ENCODE assay signal across 7 cellular contexts in genomic region chr9:16627967-16628366, GRCh38.
A peak's percentile ranks its signal among the peaks of the same experiment; 100 is the strongest.
DNase-seq lines count a peak whose midpoint lies in the region; ATAC-seq and TF ChIP-seq lines count a peak whose summit lies in the region.

No MANE protein-coding gene starts in this region.

- peak overlapping the region; percentile 81 for H3K9ac ChIP-seq in adipocyte (ENCODE audit: low read length)

- no peak for TF ChIP-seq POLR2A in suprapubic skin (IDR thresholded peaks at IDR 0.05)

- H2AFZ ChIP-seq in hepatocyte = no peak overlapping the region

- no peak for TF ChIP-seq EP300 in suprapubic skin (IDR thresholded peaks at IDR 0.05)

- TF ChIP-seq CTCF in hepatocyte (IDR thresholded peaks at IDR 0.05; ENCODE audit: poor library complexity) = no peak
- TF ChIP-seq CTCF in suprapubic skin (IDR thresholded peaks at IDR 0.05) = no peak

- H3K9me3 ChIP-seq in adipocyte (ENCODE audit: control insufficient read depth, low read length) = no peaks in the 10 kb centered on the region
- H3K9me3 ChIP-seq in hepatocyte (ENCODE audit: low read depth) = no peaks in the 10 kb centered on the region
- no peaks in the 10 kb centered on the region for H3K9me3 ChIP-seq in suprapubic skin

- H4K20me1 ChIP-seq in hepatocyte (ENCODE audit: insufficient read depth, poor library complexity, severe bottlenecking) = no peaks in the 10 kb centered on the region

- no peak for ATAC-seq in GM19395 (IDR thresholded peaks at IDR 0.05; ENCODE audit: unreplicated experiment)

- no peaks in the 10 kb centered on the region for H3K79me2 ChIP-seq in hepatocyte

- WGBS in hepatocyte (ENCODE audit: low lambda C conversion rate, missing lambda C conversion rate) = 49% methylated on average over 6 of the region's 6 CpGs
- 54% methylated on average over 6 of the region's 6 CpGs for WGBS in suprapubic skin

- peak overlapping the region; percentile 67 for H3K27ac ChIP-seq in hepatocyte
- peak overlapping the region; percentile 48 for H3K27ac ChIP-seq in suprapubic skin

- H3K36me3 ChIP-seq in adipocyte (ENCODE audit: control insufficient read depth, insufficient read depth, low read length, severe bottlenecking) (no peaks in the 10 kb centered on the region), hepatocyte (replicated peaks; ENCODE audit: insufficient read depth, low read depth) (no peaks in the 10 kb centered on the region), suprapubic skin (no peaks in the 10 kb centered on the region)

- DNase-seq in HS-5 (ENCODE audit: low read depth) (peak; percentile 78), adipocyte (ENCODE audit: low read depth) (peak; percentile 94), hepatocyte (ENCODE audit: low spot score) (peak; percentile 53), suprapubic skin (ENCODE audit: low spot score in 2 of 2) (peak in 1 of 2 donors; percentile 67), NCI-H524 (lab: John Stamatoyannopoulos, UW) (no peak)
- DNase-seq in stimulated activated CD8-positive, alpha-beta memory T cell treated with anti-CD3 and anti-CD28 coated beads, Interleukin-4, amount 100 ng/mL, for 48 hours = no peak

- peaks cover 50% of the 10 kb centered on the region for H3K4me1 ChIP-seq in adipocyte (ENCODE audit: control insufficient read depth, insufficient read depth, low read length)
- H3K4me1 ChIP-seq in hepatocyte (ENCODE audit: insufficient read depth) = peaks cover 26% of the 10 kb centered on the region
- H3K4me1 ChIP-seq in suprapubic skin = peaks cover 38% of the 10 kb centered on the region

- peak overlapping the region; percentile 65 for H3K4me2 ChIP-seq in hepatocyte

- peak overlapping the region; percentile 75 for H3K4me3 ChIP-seq in adipocyte (ENCODE audit: low read length)
- no peak overlapping the region for H3K4me3 ChIP-seq in hepatocyte
- H3K4me3 ChIP-seq in suprapubic skin = no peak overlapping the region

- H3K27me3 ChIP-seq in adipocyte (replicated peaks; ENCODE audit: control insufficient read depth, insufficient read depth, low read length) = no peaks in the 10 kb centered on the region
- H3K27me3 ChIP-seq in hepatocyte = no peaks in the 10 kb centered on the region
- H3K27me3 ChIP-seq in suprapubic skin = no peaks in the 10 kb centered on the region

- H3K9me2 ChIP-seq in hepatocyte (replicated peaks; ENCODE audit: insufficient read depth) = no peaks in the 10 kb centered on the region

Comparison
In these comparisons a context has a peak if more than half of its experiments do, and no peak if none do; other contexts are left out.
1. DNase-seq: peak in HS-5 (single experiment), adipocyte (single experiment) and hepatocyte (single experiment); none in NCI-H524 (0 of 2) and stimulated activated CD8-positive, alpha-beta memory T cell treated with anti-CD3 and anti-CD28 coated beads, Interleukin-4, amount 100 ng/mL, for 48 hours (single experiment).